Comparison of ENCODE assay signal across 23 cellular contexts in genomic region chr3:193630005-193630404, GRCh38.
"Had no signal": no experiment of that assay in that cellular context is flagged by ENCODE, and none has a peak within 500 bp of the region (broad histone marks: within the 10 kb centered on the region; RNA-seq: fewer than 3 reads in every experiment).

No MANE protein-coding gene starts in this region.

- H3K27ac ChIP-seq: coronary artery, esophagus squamous epithelium, gastrocnemius medialis, left lung, neural progenitor cell, psoas muscle, skin epidermis, spleen, thoracic aorta, tibial nerve, upper lobe of left lung had no signal

- H3K9ac ChIP-seq: neural progenitor cell had no signal

- ATAC-seq: gastrocnemius medialis; left cardiac atrium; left lung; naive thymus-derived CD4-positive, alpha-beta T cell; psoas muscle; right cardiac atrium; stimulated activated naive B cell treated with anti-CD40 and anti-IgM and Interleukin-4, amounts not matched to agents 10 μg/mL and 1 μg/mL and 100 μg/mL, for 72 hours had no signal

- DNase-seq: dermis blood vessel endothelial cell; effector memory CD4-positive, alpha-beta T cell; erythroblast; esophagus squamous epithelium; gastrocnemius medialis; head of caudate nucleus; left cardiac atrium; left lung; mesendoderm; midbrain; naive thymus-derived CD4-positive, alpha-beta T cell; psoas muscle; right cardiac atrium; spleen; stimulated activated CD4-positive, alpha-beta T cell treated with anti-CD3 and anti-CD28 coated beads, Interleukin-2, amount 100 ng/mL, for 48 hours; stimulated activated naive B cell treated with anti-CD40 and anti-IgM and Interleukin-4, amounts not matched to agents 10 μg/mL and 1 μg/mL and 100 μg/mL, for 72 hours; upper lobe of left lung had no signal

- H3K4me3 ChIP-seq: coronary artery, esophagus squamous epithelium, gastrocnemius medialis, left lung, neural progenitor cell, psoas muscle, skin epidermis, spleen, thoracic aorta, tibial nerve, upper lobe of left lung had no signal

- H3K9me3 ChIP-seq: esophagus squamous epithelium, gastrocnemius medialis, left lung, psoas muscle, spleen, thoracic aorta, tibial nerve, upper lobe of left lung had no signal

- FAIRE-seq: urothelium cell line had no signal
